Comparison of ENCODE assay signal across 32 cellular contexts in genomic region chr17:15121426-15121825, GRCh38.
DNase-seq lines count a peak whose midpoint lies in the region; ATAC-seq, FAIRE-seq and TF ChIP-seq lines count a peak whose summit lies in the region.
"Had no signal": no experiment of that assay in that cellular context is flagged by ENCODE, and none has a peak within 500 bp of the region (broad histone marks: within the 10 kb centered on the region; RNA-seq: fewer than 3 reads in every experiment).

No MANE protein-coding gene starts in this region.

- FAIRE-seq in HepG2 (lab: Jason Lieb, UNC), result no peak
- FAIRE-seq: A204.1, RCC 7860 had no signal

- H3K27me3 ChIP-seq in HepG2 (ENCODE audit: control insufficient read depth in 1 of 2, insufficient read depth in 2 of 2, low read length in 2 of 2), result peaks cover 0 to 5% of the 10 kb centered on the region in 2 experiments; a peak in 2 of 5 replicates
- no peaks in the 10 kb centered on the region for H3K27me3 ChIP-seq in right lobe of liver
- H3K27me3 ChIP-seq in smooth muscle cell (ENCODE audit: low read depth), result no peaks in the 10 kb centered on the region
- H3K27me3 ChIP-seq: ovary, right atrium auricular region, stomach, vagina had no signal

- ATAC-seq in HepG2 (no peak), right lobe of liver (no peak)
- ATAC-seq: activated T-cell treated with anti-CD3 and anti-CD28 coated beads, Interleukin-2, amount 50 U/mL, for 72 hours; gastroesophageal sphincter had no signal

- H3K4me1 Mint-ChIP-seq in activated naive CD4-positive, alpha-beta T cell treated with anti-CD3 and anti-CD28 coated beads for 36 hours (ENCODE audit: low read depth), result no peaks in the 10 kb centered on the region
- H3K4me1 Mint-ChIP-seq: central memory CD8-positive, alpha-beta T cell had no signal

- no peak for TF ChIP-seq RAD21 in HepG2 (CRISPR knock-in tag; IDR thresholded peaks at IDR 0.05)

- TF ChIP-seq EP300 in HepG2 (IDR thresholded peaks at IDR 0.05; ENCODE audit: low read depth in 2 of 2, low read length in 2 of 2) (no peak), HepG2 (CRISPR knock-in tag; IDR thresholded peaks at IDR 0.05; ENCODE audit: borderline replicate concordance) (no peak)

- no peak for TF ChIP-seq POLR2A in HepG2 (IDR thresholded peaks at IDR 0.05; ENCODE audit: insufficient read depth in 1 of 2, low read depth in 2 of 2, low read length in 2 of 2)
- no peak for TF ChIP-seq POLR2A in right lobe of liver (IDR thresholded peaks at IDR 0.05)

- intact Hi-C loops in HepG2 (cut with micrococcal nuclease; ENCODE audit: unreplicated experiment) (no loop called here), right lobe of liver (cut with DNase I) (no loop called here)
- intact Hi-C loops in activated naive CD4-positive, alpha-beta T cell treated with anti-CD3 and anti-CD28 coated beads for 36 hours (cut with micrococcal nuclease), result no loop called here

- H3K4me2 ChIP-seq in HepG2 (ENCODE audit: low read depth, low read length) (no peak overlapping the region), smooth muscle cell (peak overlapping the region; percentile 50)

- WGBS in HepG2 (ENCODE audit: low lambda C conversion rate), result 0% methylated on average over 2 of the region's 2 CpGs
- WGBS in right lobe of liver (ENCODE audit: insufficient coverage, low coverage, low lambda C conversion rate, missing lambda C conversion rate), result 48% methylated on average over 2 of the region's 2 CpGs
- WGBS in smooth muscle cell (ENCODE audit: low lambda C conversion rate), result 36% methylated on average over 2 of the region's 2 CpGs

- H3K79me2 ChIP-seq in HepG2 (ENCODE audit: insufficient read depth, low read length) (no peaks in the 10 kb centered on the region), smooth muscle cell (ENCODE audit: low read depth) (no peaks in the 10 kb centered on the region)

- H3K4me3 Mint-ChIP-seq in activated naive CD4-positive, alpha-beta T cell treated with anti-CD3 and anti-CD28 coated beads for 36 hours, result no peak overlapping the region
- H3K4me3 Mint-ChIP-seq: activated CD4-positive, alpha-beta memory T cell treated with anti-CD3 and anti-CD28 coated beads for 36 hours; activated T-cell treated with anti-CD3 and anti-CD28 coated beads, Interleukin-2, amount 50 U/mL, for 72 hours; central memory CD8-positive, alpha-beta T cell; dendritic cell treated with granulocyte-macrophage colony-stimulating factor and Interleukin-4, amounts not matched to agents 40 ng/mL and 50 ng/mL, for 4 days had no signal

- no peaks in the 10 kb centered on the region for H3F3A ChIP-seq in smooth muscle cell (ENCODE audit: low read depth)

- TF ChIP-seq CTCF in HepG2 (CRISPR knock-in tag; IDR thresholded peaks at IDR 0.05), result no peak
- TF ChIP-seq CTCF in right lobe of liver (IDR thresholded peaks at IDR 0.05), result no peak
- TF ChIP-seq CTCF in smooth muscle cell (IDR thresholded peaks at IDR 0.05; ENCODE audit: borderline replicate concordance, insufficient read depth, poor library complexity, severe bottlenecking), result no peak

- DNase-seq in HepG2 (ENCODE audit: low spot score) (no peak), right lobe of liver (no peak), NCI-H82 treated with DMSO at 0.1 percent for 48 hours (lab: John Stamatoyannopoulos, UW; ENCODE audit: unreplicated experiment) (peak; percentile 95), fibroblast of peridontal ligament (ENCODE audit: extremely low read depth) (peak; percentile 86), smooth muscle cell (lab: John Stamatoyannopoulos, UW; ENCODE audit: unreplicated experiment) (no peak), NCI-H187 (lab: John Stamatoyannopoulos, UW) (no peak), CD1c-positive myeloid dendritic cell (ENCODE audit: extremely low spot score) (no peak)
- DNase-seq in activated naive CD4-positive, alpha-beta T cell treated with anti-CD3 and anti-CD28 coated beads for 36 hours, result no peak
- DNase-seq: activated CD4-positive, alpha-beta memory T cell treated with anti-CD3 and anti-CD28 coated beads for 36 hours; activated CD4-positive, CD25-positive, alpha-beta regulatory T cell treated with anti-CD3 and anti-CD28 coated beads, Interleukin-2, amount 50 U/mL, for 72 hours; activated naive CD4-positive, alpha-beta T cell; activated T-cell treated with anti-CD3 and anti-CD28 coated beads, Interleukin-2, amount 50 U/mL, for 72 hours; DMS153; hypothalamus; KG1; mesendoderm; MM.1S; NCI-H146; NCI-H446; NCI-H748 treated with DMSO at 0.1 percent for 48 hours; ovary; SHP77 treated with DMSO at 0.1 percent for 48 hours; stimulated activated CD8-positive, alpha-beta memory T cell treated with anti-CD3 and anti-CD28 coated beads, Interleukin-4, amount 100 ng/mL, for 48 hours; stomach; T-helper 2 cell had no signal

- H3K27ac ChIP-seq in HepG2 (ENCODE audit: extremely low read length, insufficient read depth, low read length) (no peak overlapping the region), right lobe of liver (no peak overlapping the region), smooth muscle cell (ENCODE audit: low read depth) (no peak overlapping the region)
- H3K27ac ChIP-seq: gastroesophageal sphincter, ovary, right atrium auricular region, stomach, vagina had no signal

- in situ Hi-C loops in HepG2 (cut with HindIII; ENCODE audit: extremely low pct_ligation_motif_present, low pct_unique_long_range_greater_than_20kb), result no loop called here

- no peak overlapping the region for H2AFZ ChIP-seq in HepG2 (ENCODE audit: low read length)
- H2AFZ ChIP-seq in smooth muscle cell (ENCODE audit: low read depth), result no peak overlapping the region

- H3K9me3 ChIP-seq in HepG2 (ENCODE audit: low read length) (no peaks in the 10 kb centered on the region), right lobe of liver (no peaks in the 10 kb centered on the region), smooth muscle cell (replicated peaks; ENCODE audit: low read depth) (no peaks in the 10 kb centered on the region)
- H3K9me3 ChIP-seq: ovary, vagina had no signal

- peaks cover 12% of the 10 kb centered on the region for H3K27me3 Mint-ChIP-seq in activated naive CD4-positive, alpha-beta T cell treated with anti-CD3 and anti-CD28 coated beads for 36 hours (ENCODE audit: low read depth)

- no peaks in the 10 kb centered on the region for H4K20me1 ChIP-seq in HepG2 (ENCODE audit: insufficient read depth, low read length)
- H4K20me1 ChIP-seq in smooth muscle cell (ENCODE audit: low read depth), result no peaks in the 10 kb centered on the region

- no peak overlapping the region for H3K27ac Mint-ChIP-seq in activated naive CD4-positive, alpha-beta T cell treated with anti-CD3 and anti-CD28 coated beads for 36 hours
- H3K27ac Mint-ChIP-seq: activated CD4-positive, alpha-beta memory T cell treated with anti-CD3 and anti-CD28 coated beads for 36 hours; activated T-cell treated with anti-CD3 and anti-CD28 coated beads, Interleukin-2, amount 50 U/mL, for 72 hours; dendritic cell treated with granulocyte-macrophage colony-stimulating factor and Interleukin-4, amounts not matched to agents 40 ng/mL and 50 ng/mL, for 4 days had no signal

- H3K4me3 ChIP-seq in HepG2 (replicated peaks in 1 of 3; ENCODE audit: insufficient read depth in 1 of 3, low read depth in 2 of 3, low read length in 3 of 3) (no peak overlapping the region), right lobe of liver (no peak overlapping the region), smooth muscle cell (no peak overlapping the region)
- H3K4me3 ChIP-seq: gastroesophageal sphincter, ovary, right atrium auricular region, stomach, vagina had no signal

- H3K4me1 ChIP-seq in HepG2 (ENCODE audit: insufficient read depth, low read length) (no peaks in the 10 kb centered on the region), right lobe of liver (no peaks in the 10 kb centered on the region), smooth muscle cell (ENCODE audit: low read depth) (peaks cover 30% of the 10 kb centered on the region)
- H3K4me1 ChIP-seq: gastroesophageal sphincter, right atrium auricular region, vagina had no signal

- no peak overlapping the region for H3K9ac ChIP-seq in HepG2 (ENCODE audit: insufficient read depth, low read depth, low read length)
- no peak overlapping the region for H3K9ac ChIP-seq in smooth muscle cell (ENCODE audit: low read depth)

- H3K36me3 Mint-ChIP-seq in activated naive CD4-positive, alpha-beta T cell treated with anti-CD3 and anti-CD28 coated beads for 36 hours (ENCODE audit: low read depth), result no peaks in the 10 kb centered on the region
- H3K36me3 Mint-ChIP-seq: activated CD4-positive, alpha-beta memory T cell treated with anti-CD3 and anti-CD28 coated beads for 36 hours had no signal

- POLR2A ChIA-PET in HepG2 (lab: Yijun Ruan, JAX), result no interaction called here

- peaks cover 3% of the 10 kb centered on the region for H3K9me3 Mint-ChIP-seq in activated naive CD4-positive, alpha-beta T cell treated with anti-CD3 and anti-CD28 coated beads for 36 hours

- CTCF ChIA-PET in HepG2 (lab: Yijun Ruan, JAX; ENCODE audit: low intra/inter-chr PET ratio, low total read pairs), result no interaction called here
- CTCF ChIA-PET in activated naive CD4-positive, alpha-beta T cell treated with anti-CD3 and anti-CD28 coated beads for 36 hours (lab: Charles Lee), result no interaction called here

- no peaks in the 10 kb centered on the region for H3K36me3 ChIP-seq in HepG2 (replicated peaks in 1 of 2; ENCODE audit: control insufficient read depth in 1 of 2, insufficient read depth in 2 of 2, low read length in 2 of 2)
- no peaks in the 10 kb centered on the region for H3K36me3 ChIP-seq in right lobe of liver
- no peaks in the 10 kb centered on the region for H3K36me3 ChIP-seq in smooth muscle cell (ENCODE audit: low read depth)
- H3K36me3 ChIP-seq: gastroesophageal sphincter, ovary, right atrium auricular region, stomach, vagina had no signal

- no TSS peak for BruUV-seq in HepG2 (replicated peaks; lab: Mats Ljungman, UMichigan)

TF ChIP-seq in HepG2, 621 proteins besides CTCF, POLR2A, EP300 and RAD21:
- TF ChIP-seq ZBTB39 (CRISPR knock-in tag; IDR thresholded peaks at IDR 0.05), result no peak
- TF ChIP-seq RARG (CRISPR knock-in tag; IDR thresholded peaks at IDR 0.05; ENCODE audit: low read depth), result no peak
- TF ChIP-seq CEBPB (IDR thresholded peaks at IDR 0.05; ENCODE audit: borderline replicate concordance, low read depth, low read length), result peak; percentile 36; the same call in 1 of the 2 replicates

Comparison
In these comparisons a context has a peak if more than half of its experiments do, and no peak if none do; other contexts are left out.
1. DNase-seq: peak in NCI-H82 treated with DMSO at 0.1 percent for 48 hours (single experiment) and fibroblast of peridontal ligament (single experiment); none in HepG2 (single experiment), right lobe of liver (0 of 3), smooth muscle cell (single experiment), activated naive CD4-positive, alpha-beta T cell treated with anti-CD3 and anti-CD28 coated beads for 36 hours (single experiment), NCI-H187 (0 of 2) and CD1c-positive myeloid dendritic cell (single experiment).